Comparison of ENCODE assay signal across 8 cellular contexts in genomic region chr14:106592115-106592852, GRCh38.
DNase-seq lines count a peak whose midpoint lies in the region; ATAC-seq and TF ChIP-seq lines count a peak whose summit lies in the region.
"Not testable (repeated sequence)": the region's sequence is repeated elsewhere in the genome, so short reads cannot be mapped to it uniquely, and the experiment has no call there.

No MANE protein-coding gene starts in this region.

- H3K4me1 Mint-ChIP-seq in CD4-positive, CD25-positive, alpha-beta regulatory T cell; activated CD4-positive, alpha-beta T cell treated with anti-CD3 and anti-CD28 coated beads, Interleukin-2, amount 10 ng/mL, durations not matched to agents 7 days and 5 days; stimulated activated effector memory CD8-positive, alpha-beta T cell treated with anti-CD3 and anti-CD28 coated beads, Interleukin-12 subunit alpha, Interleukin-12 subunit beta, amount 100 ng/mL, for 72 hours: not testable (repeated sequence)

- H3K27me3 ChIP-seq in CD4-positive, CD25-positive, alpha-beta regulatory T cell (ENCODE audit: control insufficient read depth, insufficient read depth, low read length) = not testable (repeated sequence)
- peaks cover 31% of the 10 kb centered on the region for H3K27me3 ChIP-seq in RWPE2 (ENCODE audit: insufficient read depth, poor library complexity, severe bottlenecking)

- in situ Hi-C loops in GM13977 (cut with MboI; ENCODE audit: low pct_unique_long_range_greater_than_20kb, low sequenced_read_pairs, unreplicated experiment) = not testable (repeated sequence)

- H3K4me1 ChIP-seq in CD4-positive, CD25-positive, alpha-beta regulatory T cell (ENCODE audit: control insufficient read depth, insufficient read depth, low read length, poor library complexity, severe bottlenecking); RWPE2 (ENCODE audit: insufficient read depth, poor library complexity, severe bottlenecking): not testable (repeated sequence)

- peak in 2 of 3 donors; percentile 14 to 40 for DNase-seq in CD4-positive, CD25-positive, alpha-beta regulatory T cell
- DNase-seq in GM13977 (ENCODE audit: low spot score); RWPE2 (ENCODE audit: low spot score): not testable (repeated sequence)
- peak; percentile 77 for DNase-seq in activated CD4-positive, alpha-beta T cell treated with anti-CD3 and anti-CD28 coated beads, Interleukin-2, amount 10 ng/mL, durations not matched to agents 7 days and 5 days
- DNase-seq in activated T-cell treated with anti-CD3 and anti-CD28 coated beads, Interleukin-2, amount 50 U/mL, for 48 hours = peak; percentile 81 to 83
- DNase-seq in central memory CD4-positive, alpha-beta T cell = peak; percentile 53
- DNase-seq in stimulated activated CD4-positive, alpha-beta T cell treated with anti-CD3 and anti-CD28 coated beads, Interleukin-2, amount 100 ng/mL, for 48 hours = peak; percentile 67 to 95
- DNase-seq in stimulated activated effector memory CD8-positive, alpha-beta T cell treated with anti-CD3 and anti-CD28 coated beads, Interleukin-12 subunit alpha, Interleukin-12 subunit beta, amount 100 ng/mL, for 72 hours (ENCODE audit: low spot score in 2 of 2) = peak in 1 of 2 donors; percentile 80

- H3K27me3 Mint-ChIP-seq in CD4-positive, CD25-positive, alpha-beta regulatory T cell = peaks cover 36% of the 10 kb centered on the region
- peaks cover 36% of the 10 kb centered on the region for H3K27me3 Mint-ChIP-seq in activated CD4-positive, alpha-beta T cell treated with anti-CD3 and anti-CD28 coated beads, Interleukin-2, amount 10 ng/mL, durations not matched to agents 7 days and 5 days

- not testable (repeated sequence) for H3K27ac Mint-ChIP-seq in CD4-positive, CD25-positive, alpha-beta regulatory T cell; activated CD4-positive, alpha-beta T cell treated with anti-CD3 and anti-CD28 coated beads, Interleukin-2, amount 10 ng/mL, durations not matched to agents 7 days and 5 days; stimulated activated effector memory CD8-positive, alpha-beta T cell treated with anti-CD3 and anti-CD28 coated beads, Interleukin-12 subunit alpha, Interleukin-12 subunit beta, amount 100 ng/mL, for 72 hours

- not testable (repeated sequence) for H3K27ac ChIP-seq in CD4-positive, CD25-positive, alpha-beta regulatory T cell (ENCODE audit: insufficient read depth, low read length, poor library complexity, severe bottlenecking); RWPE2 (ENCODE audit: poor library complexity, severe bottlenecking)

- not testable (repeated sequence) for H3K9me3 ChIP-seq in CD4-positive, CD25-positive, alpha-beta regulatory T cell (ENCODE audit: control insufficient read depth in 2 of 2, low read length in 2 of 2); RWPE2 (ENCODE audit: severe bottlenecking)

- H3K9me3 Mint-ChIP-seq in CD4-positive, CD25-positive, alpha-beta regulatory T cell; activated CD4-positive, alpha-beta T cell treated with anti-CD3 and anti-CD28 coated beads, Interleukin-2, amount 10 ng/mL, durations not matched to agents 7 days and 5 days; stimulated activated effector memory CD8-positive, alpha-beta T cell treated with anti-CD3 and anti-CD28 coated beads, Interleukin-12 subunit alpha, Interleukin-12 subunit beta, amount 100 ng/mL, for 72 hours: not testable (repeated sequence)

- not testable (repeated sequence) for H3K4me3 ChIP-seq in CD4-positive, CD25-positive, alpha-beta regulatory T cell (ENCODE audit: low read depth, low read length); RWPE2 (ENCODE audit: severe bottlenecking)

- H3K36me3 Mint-ChIP-seq in CD4-positive, CD25-positive, alpha-beta regulatory T cell; activated CD4-positive, alpha-beta T cell treated with anti-CD3 and anti-CD28 coated beads, Interleukin-2, amount 10 ng/mL, durations not matched to agents 7 days and 5 days (ENCODE audit: low read depth); stimulated activated effector memory CD8-positive, alpha-beta T cell treated with anti-CD3 and anti-CD28 coated beads, Interleukin-12 subunit alpha, Interleukin-12 subunit beta, amount 100 ng/mL, for 72 hours: not testable (repeated sequence)

- CTCF ChIA-PET in activated CD4-positive, alpha-beta T cell treated with anti-CD3 and anti-CD28 coated beads, Interleukin-2, amount 10 ng/mL, durations not matched to agents 7 days and 5 days (lab: Charles Lee) = interaction anchor here (0.7 to 1.1 kb wide), 2 partner anchors 28 to 71 kb away, joined by 3 read pairs; no protein-coding TSS in a partner anchor

- TF ChIP-seq CTCF in GM13977 (IDR thresholded peaks at IDR 0.05; ENCODE audit: extremely low read depth, insufficient read depth, missing control alignments) (peak; percentile 67), RWPE2 (IDR thresholded peaks at IDR 0.05; ENCODE audit: poor library complexity, severe bottlenecking) (peak; percentile 34)

- not testable (repeated sequence) for H3K4me3 Mint-ChIP-seq in CD4-positive, CD25-positive, alpha-beta regulatory T cell; activated CD4-positive, alpha-beta T cell treated with anti-CD3 and anti-CD28 coated beads, Interleukin-2, amount 10 ng/mL, durations not matched to agents 7 days and 5 days; stimulated activated effector memory CD8-positive, alpha-beta T cell treated with anti-CD3 and anti-CD28 coated beads, Interleukin-12 subunit alpha, Interleukin-12 subunit beta, amount 100 ng/mL, for 72 hours

- H3K36me3 ChIP-seq in CD4-positive, CD25-positive, alpha-beta regulatory T cell (ENCODE audit: control insufficient read depth, insufficient read depth, low read length); RWPE2 (ENCODE audit: low read depth): not testable (repeated sequence)

- POLR2A ChIA-PET in activated CD4-positive, alpha-beta T cell treated with anti-CD3 and anti-CD28 coated beads, Interleukin-2, amount 10 ng/mL, durations not matched to agents 7 days and 5 days (lab: Charles Lee) = not testable (repeated sequence)

- ATAC-seq in CD4-positive, CD25-positive, alpha-beta regulatory T cell (ENCODE audit: low read depth in 2 of 2); RWPE2 (ENCODE audit: low read depth): not testable (repeated sequence)
- ATAC-seq in stimulated activated effector memory CD8-positive, alpha-beta T cell treated with anti-CD3 and anti-CD28 coated beads, Interleukin-12 subunit alpha, Interleukin-12 subunit beta, amount 100 ng/mL, for 72 hours = peak; percentile 24
